ENCODE assay signal across 33 cellular contexts in genomic region chr7:128733278-128733645, GRCh38. TPM values are rescaled to one million over a fixed set of nuclear protein-coding genes. Genes with fewer than 3 reads are reported as not detected.
"Had no signal": no experiment of that assay in that cellular context is flagged by ENCODE, and none has a peak within 500 bp of the region (broad histone marks: within the 10 kb centered on the region; RNA-seq: fewer than 3 reads in every experiment).

No MANE protein-coding gene starts in this region.

- H3K36me3 ChIP-seq: colonic mucosa, esophagus squamous epithelium, gastrocnemius medialis, heart right ventricle, left lung, lower lobe of right lung had no signal

- DNase-seq: colonic mucosa; cortex of kidney; effector CD8-positive, alpha-beta T cell; effector memory CD8-positive, alpha-beta T cell; endodermal cell; erythroblast; esophagus squamous epithelium; foreskin fibroblast; foreskin melanocyte; gastrocnemius medialis; glutamatergic neuron; head of caudate nucleus; heart right ventricle; hippocampal formation; left cardiac atrium; left lung; left ventricle myocardium superior; lower lobe of right lung; mesenchymal stem cell; mucosa of descending colon; naive B cell had no signal

- FAIRE-seq: endometrium, islet of Langerhans, keratinocyte had no signal

- H3K27ac ChIP-seq: colonic mucosa, epithelial cell of prostate, esophagus squamous epithelium, gastrocnemius medialis, left lung, lower lobe of right lung had no signal

- ATAC-seq: effector memory CD8-positive, alpha-beta T cell; esophagus mucosa; gastrocnemius medialis; left cardiac atrium; left lung; left ventricle myocardium superior; lower lobe of right lung; mucosa of descending colon had no signal

- H3K9me3 ChIP-seq: colonic mucosa, esophagus squamous epithelium, gastrocnemius medialis, heart right ventricle, left lung, lower lobe of right lung, mucosa of descending colon had no signal

- H3K27me3 ChIP-seq: gastrocnemius medialis, left lung had no signal

- H3K4me3 ChIP-seq: colonic mucosa, esophagus squamous epithelium, gastrocnemius medialis, heart right ventricle, left lung, lower lobe of right lung, mucosa of descending colon had no signal

- H3K4me1 ChIP-seq: colonic mucosa, lower lobe of right lung had no signal

RNA-seq across cellular contexts. Expression of gene OPN1SW, which starts 42.3 kb away (rescaled TPM):
- total RNA-seq: colonic mucosa, dermis microvascular lymphatic vessel endothelial cell, endodermal cell, esophagus mucosa, esophagus squamous epithelium, gastrocnemius medialis, glomerular endothelial cell, heart right ventricle, kidney epithelial cell, left cardiac atrium, left lung, left ventricle myocardium superior, lower leg skin, lower lobe of right lung, lung microvascular endothelial cell, mesenteric fat pad, mesothelial cell of epicardium, mucosa of descending colon had no signal
- polyA plus RNA-seq: heart right ventricle, keratinocyte had no signal
